15 cellular contexts compared by ENCODE assay signal in genomic region chr4:25123236-25123635, GRCh38. TPM values are rescaled to one million over a fixed set of nuclear protein-coding genes. Genes with fewer than 3 reads are reported as not detected.
DNase-seq lines count a peak whose midpoint lies in the region; ATAC-seq, FAIRE-seq and TF ChIP-seq lines count a peak whose summit lies in the region.
"Had no signal": no experiment of that assay in that cellular context is flagged by ENCODE, and none has a peak within 500 bp of the region (broad histone marks: within the 10 kb centered on the region; RNA-seq: fewer than 3 reads in every experiment).

No MANE protein-coding gene starts in this region.

- POLR2A ChIA-PET in GM12878 (lab: Charles Lee): no interaction called here

- peaks cover 5% of the 10 kb centered on the region for H3K4me1 Mint-ChIP-seq in activated T-cell treated with anti-CD3 and anti-CD28 coated beads, Interleukin-2, amount 50 U/mL, for 72 hours (ENCODE audit: low read depth)
- H3K4me1 Mint-ChIP-seq: T-cell had no signal

- H3K36me3 ChIP-seq in GM12878 (ENCODE audit: control insufficient read depth in 2 of 2, insufficient read depth in 2 of 2, low read length in 1 of 2): peaks cover 0 to 9% of the 10 kb centered on the region in 2 experiments; a peak in 1 of 4 replicates

- in situ Hi-C loops in GM12878 (cut with MboI): no loop called here

- peak overlapping the region in 1 of 2 donors; percentile 21 for H3K4me3 Mint-ChIP-seq in activated T-cell treated with anti-CD3 and anti-CD28 coated beads, Interleukin-2, amount 50 U/mL, for 72 hours
- H3K4me3 Mint-ChIP-seq: T-cell had no signal

- BruUV-seq in GM12878 (replicated peaks; lab: Mats Ljungman, UMichigan): no TSS peak

- H3K4me3 ChIP-seq in GM12878: no peak overlapping the region
- H3K4me3 ChIP-seq: left lung had no signal

- intact Hi-C loops in GM12878 (cut with micrococcal nuclease; ENCODE audit: unreplicated experiment): loop anchor here (5.0 kb wide), 1 partner anchor 501 kb away; no protein-coding TSS in a partner anchor

- peak; percentile 59 for FAIRE-seq in GM12878 (lab: Jason Lieb, UNC)
- FAIRE-seq: colon, frontal cortex had no signal

- no peaks in the 10 kb centered on the region for H3K79me2 ChIP-seq in GM12878 (ENCODE audit: control insufficient read depth, insufficient read depth, low read length)

- RAD21 ChIA-PET in GM12878 (lab: Charles Lee; ENCODE audit: unreplicated experiment): no interaction called here

- H3K9me3 Mint-ChIP-seq in activated T-cell treated with anti-CD3 and anti-CD28 coated beads, Interleukin-2, amount 50 U/mL, for 72 hours: no peaks in the 10 kb centered on the region
- H3K9me3 Mint-ChIP-seq: T-cell had no signal

- no peak for TF ChIP-seq POLR2A in GM12878 (IDR thresholded peaks at IDR 0.05; ENCODE audit: low read depth, low read length)

- no peak overlapping the region for H2AFZ ChIP-seq in GM12878 (ENCODE audit: control insufficient read depth, low read depth, low read length)

- peak; percentile 88 to 98 for ATAC-seq in activated T-cell treated with anti-CD3 and anti-CD28 coated beads, Interleukin-2, amount 50 U/mL, for 72 hours (replicated peaks in 1 of 2)
- ATAC-seq in GM21447 (IDR thresholded peaks at IDR 0.05; ENCODE audit: unreplicated experiment) (peak; percentile 99), HG03064 (IDR thresholded peaks at IDR 0.05; ENCODE audit: low read depth, unreplicated experiment) (peak; percentile 97), GM12878 (peak; percentile 92)
- ATAC-seq: left lung, T-cell had no signal

- no peak overlapping the region for H3K9ac ChIP-seq in GM12878 (ENCODE audit: control insufficient read depth, insufficient read depth, low read length)

- DNase-seq in activated T-cell treated with anti-CD3 and anti-CD28 coated beads, Interleukin-2, amount 50 U/mL, for 72 hours: peak; percentile 10 to 23
- no peak for DNase-seq in activated T-cell treated with anti-CD3 and anti-CD28 coated beads, Interleukin-2, amount 50 U/mL, for 1 hour
- DNase-seq in GM12878 (ENCODE audit: low read depth, low spot score): peak; percentile 37
- DNase-seq in NCI-H510A (lab: John Stamatoyannopoulos, UW): no peak
- DNase-seq in RKO (ENCODE audit: low spot score): no peak
- no peak for DNase-seq in NCI-H82 treated with DMSO at 0.1 percent for 48 hours (lab: John Stamatoyannopoulos, UW; ENCODE audit: unreplicated experiment)
- DNase-seq: activated effector memory CD4-positive, alpha-beta T cell treated with Interleukin-2 at 50 U/mL for 16 hours; left lung; NCI-H748 treated with DMSO at 0.1 percent for 48 hours; T-cell had no signal

- H3K27ac ChIP-seq in GM12878 (ENCODE audit: control insufficient read depth, insufficient read depth): no peak overlapping the region
- H3K27ac ChIP-seq: HL-60, left lung had no signal

- no peaks in the 10 kb centered on the region for H4K20me1 ChIP-seq in GM12878 (ENCODE audit: control insufficient read depth, insufficient read depth)

- no peak for TF ChIP-seq CTCF in GM12878 (IDR thresholded peaks at IDR 0.05 in 2 of 3, conservative IDR thresholded peaks at IDR 0.05 in 1 of 3; ENCODE audit: control insufficient read depth in 2 of 3, extremely low read depth in 1 of 3, insufficient read depth in 1 of 3, low read depth in 3 of 3, low read length in 3 of 3)

- no peak overlapping the region for H3K4me2 ChIP-seq in GM12878 (ENCODE audit: control insufficient read depth, insufficient read depth)

- CTCF ChIA-PET in GM12878 (lab: Yijun Ruan, JAX): interaction anchor here (1.3 kb wide), 1 partner anchor 21 kb away, joined by 6 read pairs; no protein-coding TSS in a partner anchor

- H3K27me3 Mint-ChIP-seq in activated T-cell treated with anti-CD3 and anti-CD28 coated beads, Interleukin-2, amount 50 U/mL, for 72 hours (ENCODE audit: low read depth): no peaks in the 10 kb centered on the region
- H3K27me3 Mint-ChIP-seq: T-cell had no signal

- H3K9me3 ChIP-seq in GM12878 (replicated peaks; ENCODE audit: control insufficient read depth, insufficient read depth, low read length): no peaks in the 10 kb centered on the region
- H3K9me3 ChIP-seq: left lung had no signal

- H3K36me3 Mint-ChIP-seq in activated T-cell treated with anti-CD3 and anti-CD28 coated beads, Interleukin-2, amount 50 U/mL, for 72 hours (ENCODE audit: insufficient read depth in 2 of 2): peaks cover 0 to 3% of the 10 kb centered on the region in 2 donors

- WGBS in GM12878 (ENCODE audit: insufficient coverage, insufficient replicate concordance, low lambda C conversion rate, missing lambda C conversion rate): 44% methylated on average over 3 of the region's 3 CpGs

- SMC1A ChIA-PET in GM12878 (lab: Charles Lee; ENCODE audit: uncharacterized antibody, unreplicated experiment): interaction anchor here (1.2 kb wide), 1 partner anchor 144 kb away, joined by 3 read pairs; no protein-coding TSS in a partner anchor

- H3K27me3 ChIP-seq in GM12878 (replicated peaks in 1 of 2; ENCODE audit: control insufficient read depth in 2 of 2, insufficient read depth in 2 of 2, low read length in 1 of 2): no peaks in the 10 kb centered on the region
- H3K27me3 ChIP-seq: left lung had no signal

- TF ChIP-seq RAD21 in GM12878 (IDR thresholded peaks at IDR 0.05; ENCODE audit: insufficient read depth, low read depth, low read length): no peak

- H3K27ac Mint-ChIP-seq in activated T-cell treated with anti-CD3 and anti-CD28 coated beads, Interleukin-2, amount 50 U/mL, for 72 hours: peak overlapping the region; percentile 63
- H3K27ac Mint-ChIP-seq: T-cell had no signal

- no peak for TF ChIP-seq EP300 in GM12878 (IDR thresholded peaks at IDR 0.05; ENCODE audit: borderline replicate concordance in 1 of 2, control insufficient read depth in 1 of 2, low read depth in 2 of 2, low read length in 2 of 2)

- H3K4me1 ChIP-seq in GM12878 (ENCODE audit: control insufficient read depth, insufficient read depth, low read length): no peaks in the 10 kb centered on the region
- H3K4me1 ChIP-seq: left lung had no signal

TF ChIP-seq in GM12878, 131 proteins besides CTCF, POLR2A, EP300 and RAD21 (continues in another document):
- TF ChIP-seq NFIC (IDR thresholded peaks at IDR 0.05; ENCODE audit: low read depth, low read length) (0 out of 2 replicates have a peak, but pooled peaks have one; percentile 35), SUZ12 (IDR thresholded peaks at IDR 0.05; ENCODE audit: unreplicated experiment) (no peak), MLLT1 (IDR thresholded peaks at IDR 0.05) (no peak), NR2C1 (IDR thresholded peaks at IDR 0.05) (no peak), EGR1 (IDR thresholded peaks at IDR 0.05; ENCODE audit: borderline replicate concordance in 1 of 2, low read depth in 2 of 2, low read length in 2 of 2) (no peak), BMI1 (IDR thresholded peaks at IDR 0.05; ENCODE audit: borderline replicate concordance) (no peak), ZNF207 (IDR thresholded peaks at IDR 0.05; ENCODE audit: borderline replicate concordance) (no peak)

RNA-seq across cellular contexts. Expression of gene SEPSECS, which starts 37.0 kb away (rescaled TPM):
- 10 to 100 TPM; 21.6 to 27.9 TPM for total RNA-seq in activated T-cell treated with anti-CD3 and anti-CD28 coated beads, Interleukin-2, amount 50 U/mL, for 72 hours
- 28.9 and 30.0 TPM in 2 replicates for total RNA-seq in GM12878 (2013; cell fraction: nucleolus; rRNA removed)
- total RNA-seq in GM12878 (2014; rRNA removed): 7.4 and 7.6 TPM in 2 replicates
- total RNA-seq in GM12878 (2014; rRNA removed; fragmentation: Illumina TruSeq; extraction: Trizol): 7.1 and 7.8 TPM in 2 replicates
- total RNA-seq in GM12878 (2021): 7.1 and 7.2 TPM in 2 replicates
- polyA plus RNA-seq in GM12878 (2011; ENCODE audit: low read depth): 3.0 TPM
- 15.8 and 20.8 TPM in 2 replicates for polyA plus RNA-seq in GM12878 (2011; rRNA removed)
- 4.5 and 5.0 TPM in 2 replicates for polyA plus RNA-seq in GM12878 (2011; cell fraction: cytosol; rRNA removed)
- polyA plus RNA-seq in GM12878 (2011; cell fraction: nucleus; rRNA removed): 9.2 and 12.3 TPM in 2 replicates
- polyA plus RNA-seq in GM12878 (2012): 3.9 and 4.2 TPM in 2 replicates
- polyA plus RNA-seq in GM12878 (2014; fragmentation: Illumina TruSeq; extraction: Trizol): 5.8 and 6.6 TPM in 2 replicates
- polyA plus RNA-seq in GM12878 (2014; fragmentation: Nextera tagmentation; extraction: Ambion mirVana): 1 to 10 TPM; 2.8 to 2.9 TPM
- 5.1 and 5.5 TPM in 2 replicates for polyA plus RNA-seq in GM12878 (2014; rRNA removed)
- 1 to 10 TPM; 8.1 to 8.6 TPM for polyA plus RNA-seq in GM12878 (2016; fragmentation: Nextera tagmentation; extraction: Ambion mirVana)
- 11.1 and 17.1 TPM in 2 replicates for polyA minus RNA-seq in GM12878 (2011; rRNA and poly(A)+ RNA removed)
- 5.5 and 6.5 TPM in 2 replicates for polyA minus RNA-seq in GM12878 (2011; cell fraction: cytosol; rRNA and poly(A)+ RNA removed)
- 15.6 and 23.2 TPM in 2 replicates for polyA minus RNA-seq in GM12878 (2011; cell fraction: nucleus; rRNA and poly(A)+ RNA removed)

Comparison
In these comparisons a context has a peak if more than half of its experiments do, and no peak if none do; other contexts are left out.
1. DNase-seq: peak in activated T-cell treated with anti-CD3 and anti-CD28 coated beads, Interleukin-2, amount 50 U/mL, for 72 hours (2 of 2) and GM12878 (single experiment); none in activated T-cell treated with anti-CD3 and anti-CD28 coated beads, Interleukin-2, amount 50 U/mL, for 1 hour (single experiment), NCI-H510A (single experiment), RKO (single experiment) and NCI-H82 treated with DMSO at 0.1 percent for 48 hours (single experiment).
2. Peak in every context shown above with its lines, with median percentiles within 50 percentile points of each other: ATAC-seq.